In the genomic region with DNA sequence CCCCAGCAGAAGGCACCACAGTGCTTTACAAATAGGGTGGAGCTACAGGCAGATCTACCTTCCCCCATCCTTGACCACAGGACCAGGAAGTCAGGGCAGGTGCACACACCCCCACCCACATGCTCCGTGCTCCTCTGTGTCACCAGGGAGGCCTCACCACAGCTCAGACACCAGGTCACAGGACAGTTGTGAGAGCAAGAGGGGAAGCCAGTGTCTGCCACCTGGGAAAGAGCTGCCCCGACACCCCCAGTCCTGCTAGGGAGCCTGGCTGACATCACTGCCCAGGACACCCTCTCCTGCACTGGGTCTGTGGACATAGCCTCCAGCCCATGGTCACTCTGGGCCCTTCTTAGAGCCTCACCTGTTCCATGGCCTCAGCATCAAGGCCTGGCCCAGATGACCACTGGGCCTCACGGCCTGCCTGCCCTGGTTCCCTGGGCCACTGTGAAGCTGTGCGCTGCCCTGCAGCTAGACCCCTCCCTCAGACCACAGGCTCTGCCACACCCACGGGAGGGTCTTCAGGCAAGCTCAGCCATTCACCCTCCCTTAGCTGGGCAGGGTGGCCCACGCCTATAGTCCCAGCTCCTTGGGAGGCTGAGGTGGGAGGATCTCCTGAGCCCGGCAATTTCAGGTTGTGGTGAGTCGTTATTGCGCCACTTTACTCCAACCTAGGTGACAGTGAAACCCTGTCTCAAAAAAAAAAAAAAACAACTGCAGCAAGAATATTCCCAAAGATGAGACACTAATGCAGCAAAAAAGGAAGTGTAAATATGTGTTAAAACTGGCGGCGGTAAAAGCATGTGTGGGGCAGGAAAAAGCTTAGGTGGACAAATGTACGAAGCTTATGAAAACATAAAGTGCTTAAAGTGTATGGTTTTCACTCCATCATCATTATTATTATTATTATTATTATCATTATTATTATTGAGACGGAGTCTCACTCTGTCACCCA, we compare ENCODE assay signal across 7 cellular contexts.
DNase-seq lines count a peak whose midpoint lies in the region; ATAC-seq lines count a peak whose summit lies in the region.

No MANE protein-coding gene starts in this region.

- ATAC-seq in GM19372 (IDR thresholded peaks at IDR 0.05; ENCODE audit: low read depth, unreplicated experiment) (peak; percentile 79), HG03175 (IDR thresholded peaks at IDR 0.05; ENCODE audit: unreplicated experiment) (peak; percentile 87), GM21717 (IDR thresholded peaks at IDR 0.05; ENCODE audit: unreplicated experiment) (no peak)
- peak; percentile 97 for ATAC-seq in effector memory CD8-positive, alpha-beta T cell (replicated peaks)

- peak overlapping the region; percentile 79 to 84 for H3K27ac Mint-ChIP-seq in effector memory CD8-positive, alpha-beta T cell
- H3K27ac Mint-ChIP-seq in stimulated activated naive CD8-positive, alpha-beta T cell treated with anti-CD3 and anti-CD28 coated beads, Interleukin-15, Interleukin-2, amounts not matched to agents 100 ng/mL and 50 ng/mL, for 24 hours, result peak overlapping the region; percentile 9

- H3K4me3 Mint-ChIP-seq in effector memory CD8-positive, alpha-beta T cell, result peak overlapping the region in 1 of 2 donors; percentile 44
- H3K4me3 Mint-ChIP-seq in stimulated activated naive CD8-positive, alpha-beta T cell treated with anti-CD3 and anti-CD28 coated beads, Interleukin-15, Interleukin-2, amounts not matched to agents 100 ng/mL and 50 ng/mL, for 24 hours, result no peak overlapping the region

- no peaks in the 10 kb centered on the region for H3K27me3 Mint-ChIP-seq in effector memory CD8-positive, alpha-beta T cell
- no peaks in the 10 kb centered on the region for H3K27me3 Mint-ChIP-seq in stimulated activated naive CD8-positive, alpha-beta T cell treated with anti-CD3 and anti-CD28 coated beads, Interleukin-15, Interleukin-2, amounts not matched to agents 100 ng/mL and 50 ng/mL, for 24 hours

- DNase-seq in T-helper 1 cell, result peak in 4 of 5 donors; percentile 30 to 64 (median 48)
- DNase-seq in effector memory CD8-positive, alpha-beta T cell, result peak; percentile 49 to 56 (median 51)
- no peak for DNase-seq in NCI-H1930 (lab: John Stamatoyannopoulos, UW)

- no peaks in the 10 kb centered on the region for H3K9me3 Mint-ChIP-seq in effector memory CD8-positive, alpha-beta T cell
- H3K9me3 Mint-ChIP-seq in stimulated activated naive CD8-positive, alpha-beta T cell treated with anti-CD3 and anti-CD28 coated beads, Interleukin-15, Interleukin-2, amounts not matched to agents 100 ng/mL and 50 ng/mL, for 24 hours, result no peaks in the 10 kb centered on the region

- H3K36me3 Mint-ChIP-seq in effector memory CD8-positive, alpha-beta T cell (ENCODE audit: insufficient read depth), result peaks cover 14% of the 10 kb centered on the region
- H3K36me3 Mint-ChIP-seq in stimulated activated naive CD8-positive, alpha-beta T cell treated with anti-CD3 and anti-CD28 coated beads, Interleukin-15, Interleukin-2, amounts not matched to agents 100 ng/mL and 50 ng/mL, for 24 hours (ENCODE audit: low read depth), result peaks cover 52% of the 10 kb centered on the region

- peaks cover 32 to 35% of the 10 kb centered on the region in 2 donors for H3K4me1 Mint-ChIP-seq in effector memory CD8-positive, alpha-beta T cell (ENCODE audit: low read depth in 2 of 2)
- H3K4me1 Mint-ChIP-seq in stimulated activated naive CD8-positive, alpha-beta T cell treated with anti-CD3 and anti-CD28 coated beads, Interleukin-15, Interleukin-2, amounts not matched to agents 100 ng/mL and 50 ng/mL, for 24 hours (ENCODE audit: low read depth), result peaks cover 65% of the 10 kb centered on the region

Comparison
In these comparisons a context has a peak if more than half of its experiments do, and no peak if none do; other contexts are left out.
1. DNase-seq: peak in T-helper 1 cell (4 of 5) and effector memory CD8-positive, alpha-beta T cell (3 of 3); none in NCI-H1930 (0 of 2).